Comparison of ENCODE assay signal across 31 cellular contexts in the genomic region with DNA sequence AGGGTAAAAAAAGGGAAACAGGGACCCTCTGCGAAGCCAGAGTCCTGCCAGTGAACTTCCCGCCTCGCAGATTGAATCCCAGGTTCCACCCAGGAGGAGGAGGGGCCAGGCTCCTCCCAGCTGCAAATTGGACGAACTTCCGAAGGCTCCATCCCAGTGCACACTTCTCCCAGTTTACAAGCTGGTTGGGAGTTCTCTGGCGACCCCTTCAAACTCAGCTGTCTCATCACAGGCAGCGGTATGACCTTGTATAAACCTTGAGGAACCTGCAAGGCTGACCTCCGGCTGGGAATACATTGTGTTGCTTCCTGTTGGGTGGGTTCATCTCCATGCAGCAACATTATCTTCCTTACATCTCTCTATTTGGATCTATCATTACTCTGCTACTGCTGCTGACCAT.
"Had no signal": no experiment of that assay in that cellular context is flagged by ENCODE, and none has a peak within 500 bp of the region (broad histone marks: within the 10 kb centered on the region; RNA-seq: fewer than 3 reads in every experiment).

No MANE protein-coding gene starts in this region.

- H3K36me3 ChIP-seq: left lung, pancreas, right atrium auricular region, stomach, suprapubic skin, tibial artery, upper lobe of right lung, WERI-Rb-1 had no signal

- H3K27ac ChIP-seq: left lung, pancreas, right atrium auricular region, stomach, suprapubic skin, tibial artery, upper lobe of right lung, WERI-Rb-1 had no signal

- H3K4me2 ChIP-seq: smooth muscle cell had no signal

- DNase-seq: activated CD4-positive, alpha-beta memory T cell treated with anti-CD3 and anti-CD28 coated beads for 36 hours; activated CD4-positive, alpha-beta T cell treated with anti-CD3 and anti-CD28 coated beads, Interleukin-2, amount 10 ng/mL, durations not matched to agents 24 days and 14 days; activated CD4-positive, CD25-positive, alpha-beta regulatory T cell treated with anti-CD3 and anti-CD28 coated beads, Interleukin-2, amount 50 U/mL, for 72 hours; activated CD8-positive, alpha-beta memory T cell treated with anti-CD3 and anti-CD28 coated beads, Interleukin-2, amount 50 U/mL, for 48 hours; activated gamma-delta T cell; activated naive CD4-positive, alpha-beta T cell treated with anti-CD3 and anti-CD28 coated beads, Interleukin-2, amount 50 U/mL, for 16 hours; activated T-cell treated with anti-CD3 and anti-CD28 coated beads, Interleukin-2, amount 50 U/mL, for 24 hours; amniotic stem cell; central memory CD4-positive, alpha-beta T cell; foreskin fibroblast; head of caudate nucleus; hypothalamus; left lung; naive B cell; nephron progenitor cell; pancreas; stimulated activated CD4-positive, alpha-beta T cell treated with anti-CD3 and anti-CD28 coated beads, Interleukin-15, amount 100 ng/mL, for 24 hours; stimulated activated CD4-positive, alpha-beta T cell treated with anti-CD3 and anti-CD28 coated beads, Interleukin-2, amount 100 ng/mL, for 24 hours; stimulated activated naive B cell treated with anti-CD40 and anti-IgM and Interleukin-4, amounts not matched to agents 10 μg/mL and 1 μg/mL and 100 μg/mL, for 72 hours; stomach; T-helper 17 cell; T1000; upper lobe of right lung; WERI-Rb-1 had no signal

- H3K27me3 ChIP-seq: left lung, pancreas, right atrium auricular region, stomach, suprapubic skin, tibial artery, upper lobe of right lung had no signal

- H3K9me3 ChIP-seq: left lung, pancreas, right atrium auricular region, suprapubic skin, tibial artery, upper lobe of right lung had no signal

- H3K4me3 ChIP-seq: left lung, lung, pancreas, right atrium auricular region, smooth muscle cell, stomach, suprapubic skin, tibial artery, upper lobe of right lung had no signal

- ATAC-seq: esophagus mucosa; left lung; pancreas; stimulated activated naive B cell treated with anti-CD40 and anti-IgM and Interleukin-4, amounts not matched to agents 10 μg/mL and 1 μg/mL and 100 μg/mL, for 72 hours; T-helper 17 cell; upper lobe of right lung had no signal

- H3K9me3 Mint-ChIP-seq: activated CD4-positive, alpha-beta T cell treated with anti-CD3 and anti-CD28 coated beads, Interleukin-2, amount 10 ng/mL, durations not matched to agents 24 days and 14 days; mesothelial cell of epicardium; nephron progenitor cell had no signal

- H3K4me3 Mint-ChIP-seq: activated CD4-positive, alpha-beta memory T cell treated with anti-CD3 and anti-CD28 coated beads for 36 hours; activated CD4-positive, alpha-beta T cell treated with anti-CD3 and anti-CD28 coated beads, Interleukin-2, amount 10 ng/mL, durations not matched to agents 24 days and 14 days; activated T-cell treated with anti-CD3 and anti-CD28 coated beads, Interleukin-2, amount 50 U/mL, for 24 hours; mesothelial cell of epicardium; nephron progenitor cell; stimulated activated naive B cell treated with anti-CD40 and anti-IgM and Interleukin-4, amounts not matched to agents 10 μg/mL and 1 μg/mL and 100 μg/mL, for 72 hours; T-helper 17 cell had no signal

- H3K4me1 ChIP-seq: left lung, pancreas, right atrium auricular region, stomach, suprapubic skin, tibial artery, upper lobe of right lung had no signal

- H3K4me1 Mint-ChIP-seq: activated CD4-positive, alpha-beta T cell treated with anti-CD3 and anti-CD28 coated beads, Interleukin-2, amount 10 ng/mL, durations not matched to agents 24 days and 14 days; mesothelial cell of epicardium; naive B cell; nephron progenitor cell; stimulated activated naive B cell treated with anti-CD40 and anti-IgM and Interleukin-4, amounts not matched to agents 10 μg/mL and 1 μg/mL and 100 μg/mL, for 72 hours; T-helper 17 cell had no signal

- H3K36me3 Mint-ChIP-seq: activated CD4-positive, alpha-beta memory T cell treated with anti-CD3 and anti-CD28 coated beads for 36 hours; mesothelial cell of epicardium; naive B cell; stimulated activated naive B cell treated with anti-CD40 and anti-IgM and Interleukin-4, amounts not matched to agents 10 μg/mL and 1 μg/mL and 100 μg/mL, for 72 hours had no signal

- H3K27ac Mint-ChIP-seq: activated CD4-positive, alpha-beta memory T cell treated with anti-CD3 and anti-CD28 coated beads for 36 hours; activated CD4-positive, alpha-beta T cell treated with anti-CD3 and anti-CD28 coated beads, Interleukin-2, amount 10 ng/mL, durations not matched to agents 24 days and 14 days; activated T-cell treated with anti-CD3 and anti-CD28 coated beads, Interleukin-2, amount 50 U/mL, for 24 hours; mesothelial cell of epicardium; naive B cell; nephron progenitor cell; stimulated activated naive B cell treated with anti-CD40 and anti-IgM and Interleukin-4, amounts not matched to agents 10 μg/mL and 1 μg/mL and 100 μg/mL, for 72 hours; T-helper 17 cell had no signal

- H3K27me3 Mint-ChIP-seq: activated CD4-positive, alpha-beta memory T cell treated with anti-CD3 and anti-CD28 coated beads for 36 hours; activated CD4-positive, alpha-beta T cell treated with anti-CD3 and anti-CD28 coated beads, Interleukin-2, amount 10 ng/mL, durations not matched to agents 24 days and 14 days; activated T-cell treated with anti-CD3 and anti-CD28 coated beads, Interleukin-2, amount 50 U/mL, for 24 hours; naive B cell; stimulated activated naive B cell treated with anti-CD40 and anti-IgM and Interleukin-4, amounts not matched to agents 10 μg/mL and 1 μg/mL and 100 μg/mL, for 72 hours; T-helper 17 cell had no signal
